ENCODE assay signal across 25 cellular contexts in genomic region chr11:58926251-58926650, GRCh38. TPM values are rescaled to one million over a fixed set of nuclear protein-coding genes. Genes with fewer than 3 reads are reported as not detected.
A peak's percentile ranks its signal among the peaks of the same experiment; 100 is the strongest.
DNase-seq lines count a peak whose midpoint lies in the region; ATAC-seq, FAIRE-seq and TF ChIP-seq lines count a peak whose summit lies in the region.
"Had no signal": no experiment of that assay in that cellular context is flagged by ENCODE, and none has a peak within 500 bp of the region (broad histone marks: within the 10 kb centered on the region; RNA-seq: fewer than 3 reads in every experiment).

No MANE protein-coding gene starts in this region.

- no peaks in the 10 kb centered on the region for H3K36me3 ChIP-seq in HepG2 (replicated peaks in 1 of 2; ENCODE audit: control insufficient read depth in 1 of 2, insufficient read depth in 2 of 2, low read length in 2 of 2)
- H3K36me3 ChIP-seq: sigmoid colon, uterus had no signal

- H2AFZ ChIP-seq in HepG2 (ENCODE audit: low read length) = no peak overlapping the region

- H3K36me3 Mint-ChIP-seq in activated T-cell treated with anti-CD3 and anti-CD28 coated beads, Interleukin-2, amount 50 U/mL, for 4 hours (ENCODE audit: insufficient read depth) = no peaks in the 10 kb centered on the region
- peaks cover 6% of the 10 kb centered on the region for H3K36me3 Mint-ChIP-seq in MCF 10A (ENCODE audit: insufficient read depth, unreplicated experiment)
- H3K36me3 Mint-ChIP-seq: CD8-positive, alpha-beta T cell had no signal

- no peaks in the 10 kb centered on the region for H3K79me2 ChIP-seq in HepG2 (ENCODE audit: insufficient read depth, low read length)

- H3K4me1 Mint-ChIP-seq in activated T-cell treated with anti-CD3 and anti-CD28 coated beads, Interleukin-2, amount 50 U/mL, for 4 hours (ENCODE audit: low read depth) = peaks cover 18% of the 10 kb centered on the region
- peaks cover 14% of the 10 kb centered on the region for H3K4me1 Mint-ChIP-seq in MCF 10A (ENCODE audit: insufficient read depth, unreplicated experiment)

- peaks cover 17% of the 10 kb centered on the region for H3K27me3 Mint-ChIP-seq in activated T-cell treated with anti-CD3 and anti-CD28 coated beads, Interleukin-2, amount 50 U/mL, for 4 hours (ENCODE audit: low read depth)
- H3K27me3 Mint-ChIP-seq in MCF 10A (ENCODE audit: insufficient read depth, unreplicated experiment) = no peaks in the 10 kb centered on the region

- peak; percentile 91 for ATAC-seq in HepG2
- ATAC-seq in activated T-cell treated with anti-CD3 and anti-CD28 coated beads, Interleukin-2, amount 50 U/mL, for 4 hours = no peak
- ATAC-seq in GM18909 (IDR thresholded peaks at IDR 0.05; ENCODE audit: poor library complexity, unreplicated experiment) = no peak
- ATAC-seq: CD8-positive, alpha-beta T cell; effector memory CD8-positive, alpha-beta T cell had no signal

- no peak overlapping the region for H3K4me3 Mint-ChIP-seq in activated T-cell treated with anti-CD3 and anti-CD28 coated beads, Interleukin-2, amount 50 U/mL, for 4 hours
- H3K4me3 Mint-ChIP-seq in MCF 10A (ENCODE audit: unreplicated experiment) = no peak overlapping the region
- H3K4me3 Mint-ChIP-seq: activated CD4-positive, alpha-beta T cell treated with anti-CD3 and anti-CD28 coated beads, Interleukin-2, amount 10 ng/mL, durations not matched to agents 24 days and 14 days; CD8-positive, alpha-beta T cell; effector memory CD8-positive, alpha-beta T cell had no signal

- no peak for TF ChIP-seq RAD21 in HepG2 (CRISPR knock-in tag; IDR thresholded peaks at IDR 0.05)

- no peak overlapping the region for H3K9ac ChIP-seq in HepG2 (ENCODE audit: insufficient read depth, low read depth, low read length)

- intact Hi-C loops in HepG2 (cut with micrococcal nuclease; ENCODE audit: unreplicated experiment) = loop anchor here (10.0 kb wide), 1 partner anchor 161 kb away; no protein-coding TSS in a partner anchor
- intact Hi-C loops in MCF 10A (cut with micrococcal nuclease) = no loop called here

- no peak for TF ChIP-seq POLR2A in HepG2 (IDR thresholded peaks at IDR 0.05; ENCODE audit: insufficient read depth in 1 of 2, low read depth in 2 of 2, low read length in 2 of 2)

- TF ChIP-seq CTCF in LNCaP clone FGC (IDR thresholded peaks at IDR 0.05; ENCODE audit: control insufficient read depth, extremely low read depth, insufficient read depth) (no peak), HepG2 (CRISPR knock-in tag; IDR thresholded peaks at IDR 0.05) (no peak), MCF 10A (IDR thresholded peaks at IDR 0.05; ENCODE audit: unreplicated experiment) (no peak)

- CTCF ChIA-PET in HepG2 (lab: Yijun Ruan, JAX; ENCODE audit: low intra/inter-chr PET ratio, low total read pairs) (no interaction called here), MCF 10A (lab: Yijun Ruan, JAX) (interaction anchor here (0.6 to 3.7 kb wide), 2 partner anchors 19 to 132 kb away, joined by 3 to 11 read pairs; no protein-coding TSS in a partner anchor)

- WGBS in HepG2 (ENCODE audit: low lambda C conversion rate) = 8% methylated on average over 5 of the region's 5 CpGs

- peaks cover 2 to 9% of the 10 kb centered on the region in 2 experiments; a peak in 3 of 5 replicates for H3K27me3 ChIP-seq in HepG2 (ENCODE audit: control insufficient read depth in 1 of 2, insufficient read depth in 2 of 2, low read length in 2 of 2)

- no peaks in the 10 kb centered on the region for H4K20me1 ChIP-seq in HepG2 (ENCODE audit: insufficient read depth, low read length)

- TF ChIP-seq EP300 in HepG2 (IDR thresholded peaks at IDR 0.05; ENCODE audit: low read depth in 2 of 2, low read length in 2 of 2) = peak in 1 of 2 experiments; percentile 49; a peak in 2 of 4 replicates
- TF ChIP-seq EP300 in HepG2 (CRISPR knock-in tag; IDR thresholded peaks at IDR 0.05; ENCODE audit: borderline replicate concordance) = no peak

- BruUV-seq in HepG2 (replicated peaks; lab: Mats Ljungman, UMichigan) = no TSS peak
- no TSS peak for BruUV-seq in MCF 10A (replicated peaks; lab: Mats Ljungman, UMichigan)

- in situ Hi-C loops in HepG2 (cut with HindIII; ENCODE audit: extremely low pct_ligation_motif_present, low pct_unique_long_range_greater_than_20kb) = no loop called here

- no peaks in the 10 kb centered on the region for H3K9me3 Mint-ChIP-seq in activated T-cell treated with anti-CD3 and anti-CD28 coated beads, Interleukin-2, amount 50 U/mL, for 4 hours
- H3K9me3 Mint-ChIP-seq in MCF 10A (ENCODE audit: unreplicated experiment) = no peaks in the 10 kb centered on the region
- H3K9me3 Mint-ChIP-seq: activated CD4-positive, alpha-beta T cell treated with anti-CD3 and anti-CD28 coated beads, Interleukin-2, amount 10 ng/mL, durations not matched to agents 24 days and 14 days; CD8-positive, alpha-beta T cell; effector memory CD8-positive, alpha-beta T cell had no signal

- H3K27ac ChIP-seq in HepG2 (ENCODE audit: extremely low read length, insufficient read depth, low read length) = no peak overlapping the region
- H3K27ac ChIP-seq: sigmoid colon, uterus had no signal

- no peak overlapping the region for H3K4me2 ChIP-seq in HepG2 (ENCODE audit: low read depth, low read length)

- no peak overlapping the region for H3K4me3 ChIP-seq in LNCaP clone FGC (ENCODE audit: low read depth, low read length)
- no peak overlapping the region for H3K4me3 ChIP-seq in HepG2 (replicated peaks in 1 of 3; ENCODE audit: insufficient read depth in 1 of 3, low read depth in 2 of 3, low read length in 3 of 3)
- H3K4me3 ChIP-seq: sigmoid colon, uterus had no signal

- no peak for FAIRE-seq in HepG2 (lab: Jason Lieb, UNC)
- FAIRE-seq: H54 had no signal

- H3K9me3 ChIP-seq in HepG2 (ENCODE audit: low read length) = no peaks in the 10 kb centered on the region
- H3K9me3 ChIP-seq: sigmoid colon, uterus had no signal

- POLR2A ChIA-PET in HepG2 (lab: Yijun Ruan, JAX) = no interaction called here
- POLR2A ChIA-PET in MCF 10A (lab: Yijun Ruan, JAX) = interaction anchor here (1.2 kb wide), 1 partner anchor 348 kb away, joined by 3 read pairs; no protein-coding TSS in a partner anchor

- H3K4me1 ChIP-seq in HepG2 (ENCODE audit: insufficient read depth, low read length) = peaks cover 43% of the 10 kb centered on the region
- H3K4me1 ChIP-seq: uterus had no signal

- peak; percentile 65 for DNase-seq in COLO668 (lab: John Stamatoyannopoulos, UW; ENCODE audit: unreplicated experiment)
- peak; percentile 99 for DNase-seq in LNCaP clone FGC (ENCODE audit: low read depth)
- DNase-seq in SHP77 treated with DMSO at 0.1 percent for 48 hours (lab: John Stamatoyannopoulos, UW) = peak; percentile 18
- peak; percentile 70 for DNase-seq in HepG2 (ENCODE audit: low spot score)
- no peak for DNase-seq in activated T-cell treated with anti-CD3 and anti-CD28 coated beads, Interleukin-2, amount 50 U/mL, for 4 hours
- DNase-seq in NK-92 treated with Interleukin-12 subunit alpha and Interleukin-12 subunit beta, amount 100 ng/mL, for 24 hours (lab: John Stamatoyannopoulos, UW) = no peak
- DNase-seq in MCF 10A (ENCODE audit: unreplicated experiment) = no peak
- DNase-seq: activated CD4-positive, alpha-beta T cell treated with anti-CD3 and anti-CD28 coated beads, Interleukin-2, amount 10 ng/mL, durations not matched to agents 24 days and 14 days; activated CD8-positive, alpha-beta memory T cell treated with anti-CD3 and anti-CD28 coated beads, Interleukin-2, amount 50 U/mL, for 48 hours; activated naive CD4-positive, alpha-beta T cell; aorta; CD8-positive, alpha-beta T cell; effector memory CD8-positive, alpha-beta T cell; Karpas-422; NCI-H146; NCI-H446; nucleus accumbens; sigmoid colon; stimulated activated CD4-positive, alpha-beta T cell treated with anti-CD3 and anti-CD28 coated beads, Interleukin-2, amount 100 ng/mL, for 48 hours; T-helper 9 cell; uterus had no signal

- no peak overlapping the region for H3K27ac Mint-ChIP-seq in MCF 10A (ENCODE audit: low read depth, unreplicated experiment)
- H3K27ac Mint-ChIP-seq: activated CD4-positive, alpha-beta T cell treated with anti-CD3 and anti-CD28 coated beads, Interleukin-2, amount 10 ng/mL, durations not matched to agents 24 days and 14 days; CD8-positive, alpha-beta T cell; effector memory CD8-positive, alpha-beta T cell had no signal

TF ChIP-seq in HepG2, 621 proteins besides CTCF, POLR2A, EP300 and RAD21 (continues in another document):
- TF ChIP-seq ZNF563 (CRISPR knock-in tag; IDR thresholded peaks at IDR 0.05) = no peak
- TF ChIP-seq TAF1 (CRISPR knock-in tag; IDR thresholded peaks at IDR 0.05) = no peak

RNA-seq across cellular contexts. Expression of gene GLYATL1, which starts 13.0 kb away (rescaled TPM):
- 0.17 TPM in 1 of 2 replicates, not detected in the other for total RNA-seq in HepG2 (2016; rRNA removed; fragmentation: Illumina TruSeq; extraction: Trizol)
- total RNA-seq in HepG2 (2016; cell fraction: cytosol; rRNA removed; fragmentation: Illumina TruSeq; extraction: Trizol; ENCODE audit: low read depth) = not detected in 2 replicates
- total RNA-seq in HepG2 (2016; cell fraction: insoluble cytoplasmic fraction; rRNA removed; fragmentation: Illumina TruSeq; extraction: Trizol) = 0.34 TPM in 1 of 2 replicates, not detected in the other
- total RNA-seq in HepG2 (2016; cell fraction: membrane; rRNA removed; fragmentation: Illumina TruSeq; extraction: Trizol) = 0.10 TPM in 1 of 2 replicates, not detected in the other
- not detected in 2 replicates for total RNA-seq in HepG2 (2016; cell fraction: nucleus; rRNA removed; fragmentation: Illumina TruSeq; extraction: Trizol)
- 0.17 TPM in 2 replicates for polyA plus RNA-seq in HepG2 (2011; rRNA removed)
- polyA plus RNA-seq in HepG2 (2011; cell fraction: cytosol; rRNA removed) = 0.12 TPM in 1 of 2 replicates, not detected in the other
- polyA plus RNA-seq in HepG2 (2011; cell fraction: nucleus; rRNA removed) = 0.50 TPM in 1 of 2 replicates, not detected in the other
- not detected in 2 replicates for polyA plus RNA-seq in HepG2 (2012)
- polyA plus RNA-seq in HepG2 (2016; cell fraction: cytosol; fragmentation: Illumina TruSeq; extraction: Trizol; ENCODE audit: low read depth) = not detected in 2 replicates
- 0.38 TPM in 1 of 2 replicates, not detected in the other for polyA plus RNA-seq in HepG2 (2016; cell fraction: insoluble cytoplasmic fraction; fragmentation: Illumina TruSeq; extraction: Trizol; ENCODE audit: low read depth)
- polyA plus RNA-seq in HepG2 (2016; cell fraction: membrane; fragmentation: Illumina TruSeq; extraction: Trizol; ENCODE audit: low read depth) = not detected in 2 replicates
- polyA plus RNA-seq in HepG2 (2016; cell fraction: nucleus; fragmentation: Illumina TruSeq; extraction: Trizol; ENCODE audit: insufficient read depth, low read depth) = not detected in 2 replicates
- not detected in 2 replicates for polyA minus RNA-seq in HepG2 (2011; rRNA and poly(A)+ RNA removed; ENCODE audit: low replicate concordance)
- not detected in 2 replicates for polyA minus RNA-seq in HepG2 (2011; cell fraction: cytosol; rRNA and poly(A)+ RNA removed)
- polyA minus RNA-seq in HepG2 (2011; cell fraction: nucleus; rRNA and poly(A)+ RNA removed) = not detected in 2 replicates
- under 1 TPM in 1 of 3 donors, not detected in 2; 0.24 TPM for total RNA-seq in activated T-cell treated with anti-CD3 and anti-CD28 coated beads, Interleukin-2, amount 50 U/mL, for 4 hours
- total RNA-seq in MCF 10A (2022) = not detected in 2 replicates
- total RNA-seq: activated CD4-positive, alpha-beta T cell treated with anti-CD3 and anti-CD28 coated beads, Interleukin-2, amount 10 ng/mL, durations not matched to agents 24 days and 14 days; aorta; CD8-positive, alpha-beta T cell; chondrocyte; G401; sigmoid colon had no signal
- polyA plus RNA-seq: aorta had no signal

Comparison
In these comparisons a context has a peak if more than half of its experiments do, and no peak if none do; other contexts are left out.
1. DNase-seq: peak in COLO668 (single experiment), LNCaP clone FGC (single experiment), SHP77 treated with DMSO at 0.1 percent for 48 hours (single experiment) and HepG2 (single experiment); none in activated T-cell treated with anti-CD3 and anti-CD28 coated beads, Interleukin-2, amount 50 U/mL, for 4 hours (single experiment), NK-92 treated with Interleukin-12 subunit alpha and Interleukin-12 subunit beta, amount 100 ng/mL, for 24 hours (single experiment) and MCF 10A (single experiment).